Comparison of ENCODE assay signal across 10 cellular contexts in genomic region chr3:128490650-128491070, GRCh38. TPM values are rescaled to one million over a fixed set of nuclear protein-coding genes. Genes with fewer than 3 reads are reported as not detected.
DNase-seq lines count a peak whose midpoint lies in the region; TF ChIP-seq lines count a peak whose summit lies in the region.
"Had no signal": no experiment of that assay in that cellular context is flagged by ENCODE, and none has a peak within 500 bp of the region (broad histone marks: within the 10 kb centered on the region; RNA-seq: fewer than 3 reads in every experiment).

No MANE protein-coding gene starts in this region.

- H3K4me3 ChIP-seq in SK-N-MC (peak overlapping the region; percentile 91), stomach (peak overlapping the region; percentile 49 to 68 (median 58))

- TF ChIP-seq CTCF in stomach (IDR thresholded peaks at IDR 0.05) (no peak), GM13977 (IDR thresholded peaks at IDR 0.05; ENCODE audit: extremely low read depth, insufficient read depth, missing control alignments) (no peak)

- no peak for TF ChIP-seq POLR2A in stomach (IDR thresholded peaks at IDR 0.05)

- 15 to 17% (median 16%) methylated on average over 16 of the region's 16 CpGs for WGBS in stomach, 5 donors

- intact Hi-C loops in stomach (cut with DNase I; ENCODE audit: low total_unique reads), result loop anchor here (5.0 to 10.0 kb wide), 2 partner anchors 63 to 416 kb away; no protein-coding TSS in a partner anchor

- no peak overlapping the region for H3K27ac ChIP-seq in SK-N-MC
- H3K27ac ChIP-seq in stomach, result peak overlapping the region in 1 of 5 donors; percentile 71

- peaks cover 55 to 77% (median 68%) of the 10 kb centered on the region in 4 donors for H3K4me1 ChIP-seq in stomach

- H3K9me3 ChIP-seq in SK-N-MC (ENCODE audit: low read depth, low read length), result no peaks in the 10 kb centered on the region
- H3K9me3 ChIP-seq in stomach, result no peaks in the 10 kb centered on the region

- TF ChIP-seq EP300 in stomach (IDR thresholded peaks at IDR 0.05), result no peak

- H3K27me3 ChIP-seq in stomach, result peaks cover 59 to 100% (median 94%) of the 10 kb centered on the region in 3 donors

- in situ Hi-C loops in GM13977 (cut with MboI; ENCODE audit: low pct_unique_long_range_greater_than_20kb, low sequenced_read_pairs, unreplicated experiment), result loop anchor here (25.0 kb wide), 1 partner anchor 403 kb away; no protein-coding TSS in a partner anchor

- no peaks in the 10 kb centered on the region; the same call in 1 of the 2 replicates for H3K36me3 ChIP-seq in SK-N-MC (ENCODE audit: insufficient read depth, low read length)
- no peaks in the 10 kb centered on the region for H3K36me3 ChIP-seq in stomach

- DNase-seq in activated effector memory CD4-positive, alpha-beta T cell treated with anti-CD3 and anti-CD28 coated beads, Interleukin-2, amount 50 U/mL, for 16 hours, result peak; percentile 60
- DNase-seq in activated effector memory CD4-positive, alpha-beta T cell treated with Interleukin-2 at 50 U/mL for 16 hours, result no peak
- DNase-seq in SK-N-MC (ENCODE audit: low read depth, low spot score) (no peak), left kidney (ENCODE audit: low read depth, low spot score) (peak; percentile 43), stomach (no peak), 8988T (no peak), GM13977 (ENCODE audit: low spot score) (no peak), hepatic stellate cell (ENCODE audit: low spot score) (no peak)
- DNase-seq: AML-193 had no signal

- no peak overlapping the region for H3K9ac ChIP-seq in SK-N-MC (ENCODE audit: insufficient read length)

RNA-seq across cellular contexts. Expression of gene GATA2, which starts 2.3 kb away (rescaled TPM):
- 1 to 10 TPM; 2.6 to 9.1 (median 5.3) TPM for total RNA-seq in stomach
- 1 to 10 TPM; 2.3 to 3.5 (median 3.3) TPM for polyA plus RNA-seq in stomach
- total RNA-seq: OCI-LY7 had no signal

RNA-seq across cellular contexts. Expression of gene DNAJB8, which starts 24.0 kb away (rescaled TPM):
- total RNA-seq in stomach, result not detected
- not detected for polyA plus RNA-seq in stomach
- total RNA-seq: OCI-LY7 had no signal

Comparison
In these comparisons a context has a peak if more than half of its experiments do, and no peak if none do; other contexts are left out.
1. DNase-seq: peak in activated effector memory CD4-positive, alpha-beta T cell treated with anti-CD3 and anti-CD28 coated beads, Interleukin-2, amount 50 U/mL, for 16 hours (single experiment) and left kidney (single experiment); none in activated effector memory CD4-positive, alpha-beta T cell treated with Interleukin-2 at 50 U/mL for 16 hours (single experiment), SK-N-MC (single experiment), stomach (single experiment), 8988T (single experiment), GM13977 (single experiment) and hepatic stellate cell (single experiment).